Comparison of ENCODE assay signal across 15 cellular contexts in the genomic region with DNA sequence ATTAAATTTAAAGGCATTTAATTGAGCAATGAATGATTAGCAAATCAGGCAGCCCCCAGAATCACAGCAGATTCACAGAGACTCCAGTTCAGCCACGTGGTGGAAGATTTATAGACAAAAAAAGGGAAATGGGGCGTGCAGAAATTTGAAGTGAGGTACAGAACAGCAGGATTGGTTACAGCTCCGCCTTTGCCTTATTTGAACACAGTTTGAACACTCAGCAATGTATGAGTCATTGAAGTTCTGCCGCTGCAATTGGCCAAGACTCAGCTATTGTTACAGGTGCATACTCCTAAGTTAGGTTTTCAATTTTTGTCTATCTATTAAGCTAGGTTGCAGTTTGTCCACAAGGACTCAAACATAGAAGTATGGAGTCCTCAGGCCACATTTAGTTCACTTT.
DNase-seq lines count a peak whose midpoint lies in the region; ATAC-seq and TF ChIP-seq lines count a peak whose summit lies in the region.
"Had no signal": no experiment of that assay in that cellular context is flagged by ENCODE, and none has a peak within 500 bp of the region (broad histone marks: within the 10 kb centered on the region; RNA-seq: fewer than 3 reads in every experiment).

No MANE protein-coding gene starts in this region.

- H3K9me3 ChIP-seq in psoas muscle (no peaks in the 10 kb centered on the region), vagina (no peaks in the 10 kb centered on the region)
- H3K9me3 ChIP-seq: testis had no signal

- ATAC-seq in esophagus mucosa (peak; percentile 90), psoas muscle (no peak), GM18907 (IDR thresholded peaks at IDR 0.05; ENCODE audit: unreplicated experiment) (no peak)

- DNase-seq in SIG-M5 treated with dmso at 0.1 percent for 504 hours (lab: John Stamatoyannopoulos, UW; ENCODE audit: unreplicated experiment) (peak; percentile 36), SIG-M5 (lab: John Stamatoyannopoulos, UW) (no peak), NOMO-1 treated with DMSO at 0.1 percent for 48 hours (lab: John Stamatoyannopoulos, UW; ENCODE audit: unreplicated experiment) (peak; percentile 83), psoas muscle (no peak), vagina (ENCODE audit: extremely low spot score in 2 of 2) (no peak), SHP77 treated with DMSO at 0.1 percent for 48 hours (lab: John Stamatoyannopoulos, UW) (no peak)
- DNase-seq: activated CD4-positive, alpha-beta T cell treated with anti-CD3 and anti-CD28 coated beads for 1 hour; activated naive CD8-positive, alpha-beta T cell treated with anti-CD3 and anti-CD28 coated beads, Interleukin-2, amount 10 ng/mL, durations not matched to agents 7 days and 5 days; activated T-cell treated with anti-CD3 and anti-CD28 coated beads for 4 hours; NCI-H446; T-helper 2 cell; testis had no signal

- H3K27ac ChIP-seq in psoas muscle (no peak overlapping the region), vagina (no peak overlapping the region)
- H3K27ac ChIP-seq: KMS-11, testis had no signal

- H3K4me1 ChIP-seq in psoas muscle (no peaks in the 10 kb centered on the region), vagina (no peaks in the 10 kb centered on the region)
- H3K4me1 ChIP-seq: testis had no signal

- TF ChIP-seq POLR2A in vagina (IDR thresholded peaks at IDR 0.05): no peak

- H3K27me3 ChIP-seq in psoas muscle (ENCODE audit: insufficient read depth in 3 of 3, low read length in 2 of 3) (no peaks in the 10 kb centered on the region), vagina (no peaks in the 10 kb centered on the region)
- H3K27me3 ChIP-seq: testis had no signal

- H3K36me3 ChIP-seq in psoas muscle (ENCODE audit: insufficient read depth in 1 of 2, low read depth in 1 of 2) (no peaks in the 10 kb centered on the region), vagina (no peaks in the 10 kb centered on the region)

- TF ChIP-seq CTCF in psoas muscle (IDR thresholded peaks at IDR 0.05) (no peak), vagina (IDR thresholded peaks at IDR 0.05) (no peak)

- WGBS in psoas muscle, 3 donors: 47 to 58% (median 49%) methylated on average over 4 of the region's 4 CpGs

- intact Hi-C loops in psoas muscle (cut with DNase I) (no loop called here), vagina (cut with DNase I) (no loop called here)

- H3K4me3 ChIP-seq in psoas muscle: no peak overlapping the region
- H3K4me3 ChIP-seq in vagina: no peak overlapping the region
- H3K4me3 ChIP-seq: testis had no signal

Comparison
In these comparisons a context has a peak if more than half of its experiments do, and no peak if none do; other contexts are left out.
1. DNase-seq: peak in SIG-M5 treated with dmso at 0.1 percent for 504 hours (single experiment) and NOMO-1 treated with DMSO at 0.1 percent for 48 hours (single experiment); none in SIG-M5 (single experiment), psoas muscle (0 of 2), vagina (0 of 2) and SHP77 treated with DMSO at 0.1 percent for 48 hours (single experiment).